11 cellular contexts compared by ENCODE assay signal in genomic region chr17:17180141-17180603, GRCh38. TPM values are rescaled to one million over a fixed set of nuclear protein-coding genes. Genes with fewer than 3 reads are reported as not detected.
DNase-seq lines count a peak whose midpoint lies in the region; ATAC-seq and TF ChIP-seq lines count a peak whose summit lies in the region.
"Had no signal": no experiment of that assay in that cellular context is flagged by ENCODE, and none has a peak within 500 bp of the region (broad histone marks: within the 10 kb centered on the region; RNA-seq: fewer than 3 reads in every experiment).

No MANE protein-coding gene starts in this region.

- H3K27me3 ChIP-seq in esophagus squamous epithelium: no peaks in the 10 kb centered on the region
- H3K27me3 ChIP-seq in gastrocnemius medialis: no peaks in the 10 kb centered on the region

- peak; percentile 82 for DNase-seq in activated CD4-positive, alpha-beta T cell treated with anti-CD3 and anti-CD28 coated beads, Interleukin-2, amount 10 ng/mL, durations not matched to agents 24 days and 14 days
- no peak for DNase-seq in activated CD4-positive, alpha-beta T cell treated with anti-CD3 and anti-CD28 coated beads for 1 hour
- peak; percentile 37 to 38 for DNase-seq in activated T-cell treated with anti-CD3 and anti-CD28 coated beads, Interleukin-2, amount 50 U/mL, for 72 hours
- DNase-seq in esophagus squamous epithelium (lab: John Stamatoyannopoulos, UW): no peak
- DNase-seq in gastrocnemius medialis: peak; percentile 54 to 71
- DNase-seq in NCI-H146 treated with DMSO at 0.1 percent for 48 hours (lab: John Stamatoyannopoulos, UW; ENCODE audit: unreplicated experiment): no peak
- DNase-seq in NCI-H345 treated with DMSO at 0.1 percent for 48 hours (lab: John Stamatoyannopoulos, UW; ENCODE audit: unreplicated experiment): no peak
- DNase-seq: NCI-H69 had no signal

- H3K4me1 ChIP-seq in esophagus squamous epithelium (peaks cover 0 to 53% (median 4%) of the 10 kb centered on the region in 3 donors), gastrocnemius medialis (peaks cover 3 to 7% of the 10 kb centered on the region in 2 donors)

- H3K27me3 Mint-ChIP-seq in activated CD4-positive, alpha-beta T cell treated with anti-CD3 and anti-CD28 coated beads, Interleukin-2, amount 10 ng/mL, durations not matched to agents 24 days and 14 days: no peaks in the 10 kb centered on the region
- H3K27me3 Mint-ChIP-seq in activated T-cell treated with anti-CD3 and anti-CD28 coated beads, Interleukin-2, amount 50 U/mL, for 72 hours (ENCODE audit: low read depth): no peaks in the 10 kb centered on the region
- H3K27me3 Mint-ChIP-seq: brain had no signal

- in situ Hi-C loops in gastrocnemius medialis (cut with MboI; ENCODE audit: low sequenced_read_pairs in 4 of 4): no loop called here

- peak overlapping the region; percentile 98 for H3K27ac Mint-ChIP-seq in activated CD4-positive, alpha-beta T cell treated with anti-CD3 and anti-CD28 coated beads, Interleukin-2, amount 10 ng/mL, durations not matched to agents 24 days and 14 days
- peak overlapping the region; percentile 93 for H3K27ac Mint-ChIP-seq in activated T-cell treated with anti-CD3 and anti-CD28 coated beads, Interleukin-2, amount 50 U/mL, for 72 hours

- intact Hi-C loops in activated CD4-positive, alpha-beta T cell treated with anti-CD3 and anti-CD28 coated beads, Interleukin-2, amount 10 ng/mL, durations not matched to agents 24 days and 14 days (cut with micrococcal nuclease): loop anchor here (5.0 kb wide), 1 partner anchor 122 kb away; the partner anchor contains the start of gene NT5M
- intact Hi-C loops in esophagus squamous epithelium (cut with DNase I): no loop called here
- intact Hi-C loops in gastrocnemius medialis (cut with DNase I; ENCODE audit: low total_unique reads): no loop called here

- ATAC-seq in activated T-cell treated with anti-CD3 and anti-CD28 coated beads, Interleukin-2, amount 50 U/mL, for 72 hours (replicated peaks in 1 of 2): peak; percentile 22 to 28
- ATAC-seq in gastrocnemius medialis (peak; percentile 72 to 83), GM21619 (IDR thresholded peaks at IDR 0.05; ENCODE audit: unreplicated experiment) (no peak)

- TF ChIP-seq POLR2A in esophagus squamous epithelium (IDR thresholded peaks at IDR 0.05): no peak
- TF ChIP-seq POLR2A in gastrocnemius medialis (IDR thresholded peaks at IDR 0.05): no peak

- H3K9me3 ChIP-seq in esophagus squamous epithelium: no peaks in the 10 kb centered on the region
- no peaks in the 10 kb centered on the region for H3K9me3 ChIP-seq in gastrocnemius medialis

- H3K4me3 Mint-ChIP-seq in activated CD4-positive, alpha-beta T cell treated with anti-CD3 and anti-CD28 coated beads, Interleukin-2, amount 10 ng/mL, durations not matched to agents 24 days and 14 days: peak overlapping the region; percentile 92
- H3K4me3 Mint-ChIP-seq in activated T-cell treated with anti-CD3 and anti-CD28 coated beads, Interleukin-2, amount 50 U/mL, for 72 hours: peak overlapping the region; percentile 76 to 78
- H3K4me3 Mint-ChIP-seq: brain had no signal

- WGBS in esophagus squamous epithelium, 2 donors: 82% methylated on average over 5 of the region's 9 CpGs; no CpG with 5 or more reads in 1 of the 2 donors

- H3K4me3 ChIP-seq in esophagus squamous epithelium (no peak overlapping the region), gastrocnemius medialis (no peak overlapping the region)
- H3K4me3 ChIP-seq: SK-N-MC had no signal

- no peaks in the 10 kb centered on the region for H3K9me3 Mint-ChIP-seq in activated CD4-positive, alpha-beta T cell treated with anti-CD3 and anti-CD28 coated beads, Interleukin-2, amount 10 ng/mL, durations not matched to agents 24 days and 14 days
- H3K9me3 Mint-ChIP-seq in activated T-cell treated with anti-CD3 and anti-CD28 coated beads, Interleukin-2, amount 50 U/mL, for 72 hours: no peaks in the 10 kb centered on the region
- H3K9me3 Mint-ChIP-seq: brain had no signal

- peaks cover 22 to 98% (median 53%) of the 10 kb centered on the region in 3 donors for H3K36me3 ChIP-seq in esophagus squamous epithelium
- peaks cover 0 to 92% of the 10 kb centered on the region in 2 donors for H3K36me3 ChIP-seq in gastrocnemius medialis

- no peak for TF ChIP-seq CTCF in esophagus squamous epithelium (IDR thresholded peaks at IDR 0.05)
- no peak for TF ChIP-seq CTCF in gastrocnemius medialis (IDR thresholded peaks at IDR 0.05 in 4 of 5, conservative IDR thresholded peaks at IDR 0.05 in 1 of 5)

- H3K27ac ChIP-seq in esophagus squamous epithelium (peak overlapping the region; percentile 1 to 47 (median 23)), gastrocnemius medialis (peak overlapping the region; percentile 62 to 76 (median 71))
- H3K27ac ChIP-seq: SK-N-MC had no signal

- peaks cover 74% of the 10 kb centered on the region for H3K4me1 Mint-ChIP-seq in activated CD4-positive, alpha-beta T cell treated with anti-CD3 and anti-CD28 coated beads, Interleukin-2, amount 10 ng/mL, durations not matched to agents 24 days and 14 days
- peaks cover 95% of the 10 kb centered on the region for H3K4me1 Mint-ChIP-seq in activated T-cell treated with anti-CD3 and anti-CD28 coated beads, Interleukin-2, amount 50 U/mL, for 72 hours (ENCODE audit: low read depth)
- H3K4me1 Mint-ChIP-seq: brain had no signal

- peaks cover 58% of the 10 kb centered on the region for H3K36me3 Mint-ChIP-seq in activated CD4-positive, alpha-beta T cell treated with anti-CD3 and anti-CD28 coated beads, Interleukin-2, amount 10 ng/mL, durations not matched to agents 24 days and 14 days (ENCODE audit: low read depth)
- peaks cover 7 to 25% of the 10 kb centered on the region in 2 donors for H3K36me3 Mint-ChIP-seq in activated T-cell treated with anti-CD3 and anti-CD28 coated beads, Interleukin-2, amount 50 U/mL, for 72 hours (ENCODE audit: insufficient read depth in 2 of 2)

RNA-seq across cellular contexts. Expression of gene PLD6, which starts 26.0 kb away (rescaled TPM):
- total RNA-seq in activated CD4-positive, alpha-beta T cell treated with anti-CD3 and anti-CD28 coated beads, Interleukin-2, amount 10 ng/mL, durations not matched to agents 24 days and 14 days: 17.2 and 17.3 TPM in 2 replicates
- 1 to 10 TPM; 6.8 to 8.0 TPM for total RNA-seq in activated T-cell treated with anti-CD3 and anti-CD28 coated beads, Interleukin-2, amount 50 U/mL, for 72 hours
- 1 to 10 TPM in 2 of 4 donors, under 1 TPM in 2; 0.45 to 1.9 (median 0.95) TPM for total RNA-seq in esophagus squamous epithelium
- 1 to 10 TPM; 1.9 to 5.1 (median 2.7) TPM for total RNA-seq in gastrocnemius medialis

RNA-seq across cellular contexts. Expression of gene FLCN, which starts 56.8 kb away (rescaled TPM):
- 34.1 and 34.7 TPM in 2 replicates for total RNA-seq in activated CD4-positive, alpha-beta T cell treated with anti-CD3 and anti-CD28 coated beads, Interleukin-2, amount 10 ng/mL, durations not matched to agents 24 days and 14 days
- total RNA-seq in activated T-cell treated with anti-CD3 and anti-CD28 coated beads, Interleukin-2, amount 50 U/mL, for 72 hours: 10 to 100 TPM; 27.3 to 29.2 TPM
- total RNA-seq in esophagus squamous epithelium (10 to 100 TPM; 11.6 to 27.5 (median 12.4) TPM), gastrocnemius medialis (10 to 100 TPM; 31.7 to 62.0 (median 39.2) TPM)

Comparison
In these comparisons a context has a peak if more than half of its experiments do, and no peak if none do; other contexts are left out.
1. DNase-seq: peak in activated CD4-positive, alpha-beta T cell treated with anti-CD3 and anti-CD28 coated beads, Interleukin-2, amount 10 ng/mL, durations not matched to agents 24 days and 14 days (single experiment), activated T-cell treated with anti-CD3 and anti-CD28 coated beads, Interleukin-2, amount 50 U/mL, for 72 hours (2 of 2) and gastrocnemius medialis (2 of 2); none in activated CD4-positive, alpha-beta T cell treated with anti-CD3 and anti-CD28 coated beads for 1 hour (single experiment), esophagus squamous epithelium (single experiment), NCI-H146 treated with DMSO at 0.1 percent for 48 hours (single experiment) and NCI-H345 treated with DMSO at 0.1 percent for 48 hours (single experiment).